13 cellular contexts compared by ENCODE assay signal in genomic region chr9:37151802-37152201, GRCh38. TPM values are rescaled to one million over a fixed set of nuclear protein-coding genes. Genes with fewer than 3 reads are reported as not detected.
DNase-seq lines count a peak whose midpoint lies in the region; ATAC-seq lines count a peak whose summit lies in the region.
"Had no signal": no experiment of that assay in that cellular context is flagged by ENCODE, and none has a peak within 500 bp of the region (broad histone marks: within the 10 kb centered on the region; RNA-seq: fewer than 3 reads in every experiment).

No MANE protein-coding gene starts in this region.

- no peaks in the 10 kb centered on the region for H3K9me3 Mint-ChIP-seq in dendritic cell treated with granulocyte-macrophage colony-stimulating factor and Interleukin-4, amounts not matched to agents 40 ng/mL and 50 ng/mL, for 4 days
- H3K9me3 Mint-ChIP-seq: CD4-positive, alpha-beta T cell; GM23338 had no signal

- peak overlapping the region in 4 of 11 experiments; percentile 1 to 60 (median 30); a peak in 5 of 22 replicates for H3K9ac ChIP-seq in BLaER1 treated with 17β-estradiol and CSF1 and Interleukin-3, amounts not matched to agents 10 nM and 100 nM
- H3K9ac ChIP-seq in neuronal stem cell (ENCODE audit: low read depth, low read length, poor library complexity): no peak overlapping the region

- peak overlapping the region in 6 of 11 experiments; percentile 9 to 92 (median 26); a peak in 11 of 22 replicates for H3K27ac ChIP-seq in BLaER1 treated with 17β-estradiol and CSF1 and Interleukin-3, amounts not matched to agents 10 nM and 100 nM
- no peak overlapping the region for H3K27ac ChIP-seq in neuronal stem cell (replicated peaks; ENCODE audit: low read length)
- H3K27ac ChIP-seq: C4-2B, HL-60 had no signal

- H3K4me1 ChIP-seq in BLaER1 treated with 17β-estradiol and CSF1 and Interleukin-3, amounts not matched to agents 10 nM and 100 nM: peaks cover 40 to 83% (median 62%) of the 10 kb centered on the region in 10 experiments
- H3K4me1 ChIP-seq in neuronal stem cell (ENCODE audit: control insufficient read depth in 2 of 2, insufficient read depth in 1 of 2, low read depth in 1 of 2, low read length in 2 of 2): peaks cover 2 to 15% of the 10 kb centered on the region in 2 donors
- H3K4me1 ChIP-seq: Caco-2 had no signal

- ATAC-seq in T-helper 17 cell (no peak), GM19463 (IDR thresholded peaks at IDR 0.05; ENCODE audit: unreplicated experiment) (no peak)
- ATAC-seq: GM23338 had no signal

- H4K91ac ChIP-seq in neuronal stem cell (ENCODE audit: low read depth, low read length, poor library complexity): no peak overlapping the region

- peaks cover 0 to 14% (median 0%) of the 10 kb centered on the region in 11 experiments; a peak in 3 of 22 replicates for H3K27me3 ChIP-seq in BLaER1 treated with 17β-estradiol and CSF1 and Interleukin-3, amounts not matched to agents 10 nM and 100 nM
- no peaks in the 10 kb centered on the region for H3K27me3 ChIP-seq in neuronal stem cell (ENCODE audit: control insufficient read depth in 3 of 3, insufficient read depth in 3 of 3, low read depth in 1 of 3, low read length in 3 of 3)

- no peak overlapping the region for H2BK120ac ChIP-seq in neuronal stem cell (ENCODE audit: low read depth, low read length)

- no peak overlapping the region for H3K18ac ChIP-seq in neuronal stem cell (ENCODE audit: low read length)

- H3K4ac ChIP-seq in neuronal stem cell (ENCODE audit: low read length): no peak overlapping the region

- no peak overlapping the region for H2BK5ac ChIP-seq in neuronal stem cell (ENCODE audit: low read length)

- WGBS in neuronal stem cell (ENCODE audit: extremely low coverage in 2 of 2, insufficient read length in 2 of 2, insufficient replicate concordance in 1 of 2), 2 donors: no CpG with 5 or more reads among the region's 1 CpG

- peak overlapping the region; percentile 17 to 96 (median 83); a peak in 18 of 22 replicates for H3K4me2 ChIP-seq in BLaER1 treated with 17β-estradiol and CSF1 and Interleukin-3, amounts not matched to agents 10 nM and 100 nM
- no peak overlapping the region for H3K4me2 ChIP-seq in neuronal stem cell (ENCODE audit: insufficient read depth, low read length, poor library complexity, severe bottlenecking)
- H3K4me2 ChIP-seq: GM23338 had no signal

- peaks cover 8% of the 10 kb centered on the region for H3K36me3 Mint-ChIP-seq in T-helper 17 cell (ENCODE audit: low read depth)
- H3K36me3 Mint-ChIP-seq in dendritic cell treated with granulocyte-macrophage colony-stimulating factor and Interleukin-4, amounts not matched to agents 40 ng/mL and 50 ng/mL, for 4 days (ENCODE audit: low read depth): peaks cover 53% of the 10 kb centered on the region

- no peak overlapping the region for H3K4me3 Mint-ChIP-seq in T-helper 17 cell
- H3K4me3 Mint-ChIP-seq in dendritic cell treated with granulocyte-macrophage colony-stimulating factor and Interleukin-4, amounts not matched to agents 40 ng/mL and 50 ng/mL, for 4 days: no peak overlapping the region
- H3K4me3 Mint-ChIP-seq: B cell; CD4-positive, alpha-beta T cell; GM23338 had no signal

- peaks cover 9 to 97% (median 68%) of the 10 kb centered on the region in 11 experiments; a peak in 20 of 22 replicates for H3K36me3 ChIP-seq in BLaER1 treated with 17β-estradiol and CSF1 and Interleukin-3, amounts not matched to agents 10 nM and 100 nM
- H3K36me3 ChIP-seq in neuronal stem cell (replicated peaks in 1 of 2; ENCODE audit: control insufficient read depth in 2 of 2, insufficient read depth in 2 of 2, low read length in 2 of 2): peaks cover 0 to 28% of the 10 kb centered on the region in 2 donors

- peak overlapping the region; percentile 8 for H3K27ac Mint-ChIP-seq in T-helper 17 cell
- peak overlapping the region; percentile 95 for H3K27ac Mint-ChIP-seq in dendritic cell treated with granulocyte-macrophage colony-stimulating factor and Interleukin-4, amounts not matched to agents 40 ng/mL and 50 ng/mL, for 4 days
- H3K27ac Mint-ChIP-seq: B cell; CD4-positive, alpha-beta T cell had no signal

- H3K4me1 Mint-ChIP-seq in T-helper 17 cell: peaks cover 20% of the 10 kb centered on the region
- H3K4me1 Mint-ChIP-seq in dendritic cell treated with granulocyte-macrophage colony-stimulating factor and Interleukin-4, amounts not matched to agents 40 ng/mL and 50 ng/mL, for 4 days (ENCODE audit: low read depth): peaks cover 34% of the 10 kb centered on the region

- no peak overlapping the region for H3K23ac ChIP-seq in neuronal stem cell (ENCODE audit: low read depth, low read length, poor library complexity)

- no peak overlapping the region for H4K8ac ChIP-seq in neuronal stem cell (ENCODE audit: low read depth, low read length)

- H2BK15ac ChIP-seq in neuronal stem cell (ENCODE audit: low read length): no peak overlapping the region

- H4K20me1 ChIP-seq in BLaER1 treated with 17β-estradiol and CSF1 and Interleukin-3, amounts not matched to agents 10 nM and 100 nM: peaks cover 0 to 71% (median 9%) of the 10 kb centered on the region in 11 experiments; a peak in 11 of 22 replicates

- no peak overlapping the region for H2BK12ac ChIP-seq in neuronal stem cell (ENCODE audit: low read length)

- H3K27me3 Mint-ChIP-seq in T-helper 17 cell: no peaks in the 10 kb centered on the region
- H3K27me3 Mint-ChIP-seq in dendritic cell treated with granulocyte-macrophage colony-stimulating factor and Interleukin-4, amounts not matched to agents 40 ng/mL and 50 ng/mL, for 4 days: no peaks in the 10 kb centered on the region
- H3K27me3 Mint-ChIP-seq: B cell; CD4-positive, alpha-beta T cell had no signal

- no peaks in the 10 kb centered on the region for H3K9me3 ChIP-seq in BLaER1 treated with 17β-estradiol and CSF1 and Interleukin-3, amounts not matched to agents 10 nM and 100 nM (replicated peaks in 1 of 11)
- H3K9me3 ChIP-seq in T-helper 17 cell (ENCODE audit: control insufficient read depth, low read length, poor library complexity, severe bottlenecking): no peaks in the 10 kb centered on the region
- H3K9me3 ChIP-seq in neuronal stem cell (replicated peaks in 1 of 2; ENCODE audit: control insufficient read depth in 2 of 2, insufficient read depth in 1 of 2, low read depth in 1 of 2, low read length in 2 of 2): peaks cover 0 to 9% of the 10 kb centered on the region in 2 donors
- H3K9me3 ChIP-seq: Caco-2 had no signal

- H3K14ac ChIP-seq in neuronal stem cell (ENCODE audit: low read length): no peak overlapping the region

- no peak overlapping the region for H2AFZ ChIP-seq in neuronal stem cell (ENCODE audit: low read length)
- H2AFZ ChIP-seq: GM23338 had no signal

- intact Hi-C loops in dendritic cell treated with granulocyte-macrophage colony-stimulating factor and Interleukin-4, amounts not matched to agents 40 ng/mL and 50 ng/mL, for 4 days (cut with micrococcal nuclease): loop anchor here (5.0 to 10.0 kb wide), 2 partner anchors 45 to 77 kb away; no protein-coding TSS in a partner anchor

- peaks cover 2% of the 10 kb centered on the region for H3K79me1 ChIP-seq in neuronal stem cell (ENCODE audit: low read depth, low read length)

- DNase-seq in T-helper 17 cell (no peak), neuronal stem cell (ENCODE audit: low spot score) (no peak)
- DNase-seq in activated CD8-positive, alpha-beta memory T cell treated with anti-CD3 and anti-CD28 coated beads for 24 hours: no peak
- DNase-seq: Caco-2; CD4-positive, alpha-beta T cell; HCEC 1CT had no signal

- no peak overlapping the region for H2AK5ac ChIP-seq in neuronal stem cell (ENCODE audit: low read depth, low read length)

- 0 out of 20 replicates have a peak overlapping the region, but pooled peaks of 2 of the 10 experiments have one; percentile 26 to 82 for H3K4me3 ChIP-seq in BLaER1 treated with 17β-estradiol and CSF1 and Interleukin-3, amounts not matched to agents 10 nM and 100 nM
- no peak overlapping the region for H3K4me3 ChIP-seq in neuronal stem cell (ENCODE audit: low read length in 2 of 2)
- H3K4me3 ChIP-seq: GM23338 had no signal

RNA-seq across cellular contexts. Expression of gene ZCCHC7, which starts 31.4 kb away (rescaled TPM):
- total RNA-seq in T-helper 17 cell: 10 to 100 TPM; 33.4 to 33.6 TPM
- 34.8 TPM for polyA plus RNA-seq in neuronal stem cell (2013, experiment 1 of 2)
- polyA plus RNA-seq in neuronal stem cell (2013, experiment 2 of 2): 35.4 TPM
